ENCODE assay signal across 14 cellular contexts in genomic region chr2:241350878-241351639, GRCh38. TPM values are rescaled to one million over a fixed set of nuclear protein-coding genes. Genes with fewer than 3 reads are reported as not detected.
A peak's percentile ranks its signal among the peaks of the same experiment; 100 is the strongest.
DNase-seq lines count a peak whose midpoint lies in the region; ATAC-seq and TF ChIP-seq lines count a peak whose summit lies in the region.
"Had no signal": no experiment of that assay in that cellular context is flagged by ENCODE, and none has a peak within 500 bp of the region (broad histone marks: within the 10 kb centered on the region; RNA-seq: fewer than 3 reads in every experiment).

No MANE protein-coding gene starts in this region.

- no peak overlapping the region for H2BK20ac ChIP-seq in H9 (ENCODE audit: low read depth, low read length, poor library complexity, severe bottlenecking)

- H4K20me1 ChIP-seq in H9 (ENCODE audit: control insufficient read depth, insufficient read depth, insufficient read length): no peaks in the 10 kb centered on the region

- no peaks in the 10 kb centered on the region for H3K23me2 ChIP-seq in H9 (ENCODE audit: insufficient read length, low read depth, low read length, poor library complexity, severe bottlenecking)

- H3K9ac ChIP-seq in H9 (ENCODE audit: extremely low read depth, insufficient read length, low read length): no peak overlapping the region
- no peak overlapping the region for H3K9ac ChIP-seq in endodermal cell (ENCODE audit: extremely low read depth, low read length, poor library complexity, severe bottlenecking)
- H3K9ac ChIP-seq: parathyroid adenoma had no signal

- peaks cover 13 to 22% of the 10 kb centered on the region in 2 experiments for H3K4me1 Mint-ChIP-seq in H9
- H3K4me1 Mint-ChIP-seq in endodermal cell: peaks cover 22% of the 10 kb centered on the region
- H3K4me1 Mint-ChIP-seq in glutamatergic neuron (ENCODE audit: low read depth, unreplicated experiment): peaks cover 1% of the 10 kb centered on the region

- peak overlapping the region in 2 of 3 experiments; percentile 2 to 16; a peak in 2 of 7 replicates for H3K27ac Mint-ChIP-seq in H9
- peak overlapping the region; percentile 44 for H3K27ac Mint-ChIP-seq in endodermal cell
- no peak overlapping the region for H3K27ac Mint-ChIP-seq in glutamatergic neuron (ENCODE audit: unreplicated experiment)
- H3K27ac Mint-ChIP-seq: activated naive CD8-positive, alpha-beta T cell treated with anti-CD3 and anti-CD28 coated beads, Interleukin-2, amount 10 ng/mL, durations not matched to agents 7 days and 5 days had no signal

- H3K4me3 Mint-ChIP-seq in H9: no peak overlapping the region
- H3K4me3 Mint-ChIP-seq in endodermal cell: no peak overlapping the region
- no peak overlapping the region for H3K4me3 Mint-ChIP-seq in glutamatergic neuron (ENCODE audit: unreplicated experiment)
- H3K4me3 Mint-ChIP-seq: activated naive CD8-positive, alpha-beta T cell treated with anti-CD3 and anti-CD28 coated beads, Interleukin-2, amount 10 ng/mL, durations not matched to agents 7 days and 5 days had no signal

- H3K18ac ChIP-seq in H9 (ENCODE audit: insufficient read length, low read depth, low read length): no peak overlapping the region

- no peak for TF ChIP-seq CTCF in 22Rv1 (IDR thresholded peaks at IDR 0.05)
- TF ChIP-seq CTCF in H9 (conservative IDR thresholded peaks at IDR 0.05): no peak
- TF ChIP-seq CTCF in endodermal cell (conservative IDR thresholded peaks at IDR 0.05): no peak
- TF ChIP-seq CTCF in glutamatergic neuron (IDR thresholded peaks at IDR 0.05; ENCODE audit: partially characterized antibody, unreplicated experiment): no peak
- no peak for TF ChIP-seq CTCF in esophagus muscularis mucosa (IDR thresholded peaks at IDR 0.05)

- H3K36me3 ChIP-seq in endodermal cell (ENCODE audit: control insufficient read depth, insufficient read depth, low read length) (peaks cover 84% of the 10 kb centered on the region), muscle layer of duodenum (ENCODE audit: control insufficient read depth in 1 of 2, insufficient read depth in 2 of 2, low read length in 2 of 2) (peaks cover 56 to 69% of the 10 kb centered on the region in 2 donors), esophagus muscularis mucosa (peaks cover 66 to 88% (median 76%) of the 10 kb centered on the region in 4 donors)

- no peak overlapping the region for H3K4me2 ChIP-seq in H9 (ENCODE audit: insufficient read depth, insufficient read length, low read length)

- H3K27me3 ChIP-seq in H9 (ENCODE audit: insufficient read depth, low read length): no peaks in the 10 kb centered on the region
- H3K27me3 ChIP-seq in endodermal cell (ENCODE audit: control insufficient read depth, insufficient read depth, low read length, poor library complexity, severe bottlenecking): no peaks in the 10 kb centered on the region
- H3K27me3 ChIP-seq in muscle layer of duodenum (ENCODE audit: low read depth, low read length): no peaks in the 10 kb centered on the region
- no peaks in the 10 kb centered on the region for H3K27me3 ChIP-seq in esophagus muscularis mucosa

- no peaks in the 10 kb centered on the region for H3K9me3 ChIP-seq in H9 (ENCODE audit: control insufficient read depth, low read depth, low read length)
- H3K9me3 ChIP-seq in endodermal cell (ENCODE audit: control insufficient read depth, low read length): no peaks in the 10 kb centered on the region
- no peaks in the 10 kb centered on the region for H3K9me3 ChIP-seq in muscle layer of duodenum (ENCODE audit: control insufficient read depth in 1 of 2, low read length in 2 of 2)
- no peaks in the 10 kb centered on the region for H3K9me3 ChIP-seq in esophagus muscularis mucosa

- H3K79me2 ChIP-seq in H9 (ENCODE audit: insufficient read depth, low read length): no peaks in the 10 kb centered on the region
- H3K79me2 ChIP-seq: parathyroid adenoma had no signal

- H3K56ac ChIP-seq in H9 (ENCODE audit: insufficient read length, low read depth, low read length): no peak overlapping the region

- H3K9me3 Mint-ChIP-seq in H9 (no peaks in the 10 kb centered on the region), endodermal cell (no peaks in the 10 kb centered on the region), glutamatergic neuron (ENCODE audit: unreplicated experiment) (peaks cover 2% of the 10 kb centered on the region)
- H3K9me3 Mint-ChIP-seq: activated naive CD8-positive, alpha-beta T cell treated with anti-CD3 and anti-CD28 coated beads, Interleukin-2, amount 10 ng/mL, durations not matched to agents 7 days and 5 days had no signal

- H3K14ac ChIP-seq in H9 (ENCODE audit: insufficient read depth, low read length): no peak overlapping the region

- no peak overlapping the region for H4K91ac ChIP-seq in H9 (ENCODE audit: insufficient read length, low read depth, low read length)

- H2AK5ac ChIP-seq in H9 (ENCODE audit: insufficient read length, low read length): no peak overlapping the region

- no peak for TF ChIP-seq POLR2A in esophagus muscularis mucosa (IDR thresholded peaks at IDR 0.05; ENCODE audit: low read depth)

- DNase-seq in H9 (no peak), endodermal cell (no peak), glutamatergic neuron (no peak), hypothalamus (lab: John Stamatoyannopoulos, UW) (no peak), esophagus muscularis mucosa (ENCODE audit: extremely low spot score) (no peak)
- DNase-seq: activated naive CD8-positive, alpha-beta T cell treated with anti-CD3 and anti-CD28 coated beads, Interleukin-2, amount 10 ng/mL, durations not matched to agents 7 days and 5 days; central memory CD4-positive, alpha-beta T cell; NCI-H187; NCI-H510A treated with DMSO at 0.1 percent for 48 hours had no signal

- no peak overlapping the region for H2BK120ac ChIP-seq in H9 (ENCODE audit: low read depth, low read length, poor library complexity, severe bottlenecking)

- no peaks in the 10 kb centered on the region for H3K79me1 ChIP-seq in H9 (ENCODE audit: insufficient read depth, low read depth, low read length, poor library complexity, severe bottlenecking)

- H3K27me3 Mint-ChIP-seq in H9 (ENCODE audit: low read depth) (no peaks in the 10 kb centered on the region), endodermal cell (ENCODE audit: insufficient read depth) (no peaks in the 10 kb centered on the region), glutamatergic neuron (ENCODE audit: unreplicated experiment) (peaks cover 10% of the 10 kb centered on the region)
- H3K27me3 Mint-ChIP-seq: activated naive CD8-positive, alpha-beta T cell treated with anti-CD3 and anti-CD28 coated beads, Interleukin-2, amount 10 ng/mL, durations not matched to agents 7 days and 5 days had no signal

- H3K4me1 ChIP-seq in H9 (ENCODE audit: insufficient read depth, low read length) (no peaks in the 10 kb centered on the region), endodermal cell (ENCODE audit: control insufficient read depth, insufficient read depth, low read length) (peaks cover 8% of the 10 kb centered on the region), muscle layer of duodenum (ENCODE audit: control insufficient read depth in 1 of 2, insufficient read depth in 2 of 2, low read length in 2 of 2) (peaks cover 0 to 3% of the 10 kb centered on the region in 2 donors), esophagus muscularis mucosa (peaks cover 3 to 8% (median 6%) of the 10 kb centered on the region in 4 donors)

- no peak overlapping the region for H3T11ph ChIP-seq in H9 (ENCODE audit: low read length)

- H3K4ac ChIP-seq in H9 (ENCODE audit: low read depth, low read length): no peak overlapping the region

- WGBS in H9 (ENCODE audit: extremely low coverage, insufficient read length, low lambda C conversion rate): no CpG with 5 or more reads among the region's 9 CpGs
- 92 to 93% methylated on average over 7 to 9 of the region's 9 CpGs for WGBS in endodermal cell (ENCODE audit: insufficient coverage in 1 of 2, insufficient read length in 1 of 2), 2 experiments
- WGBS in esophagus muscularis mucosa: 91% methylated on average over 9 of the region's 9 CpGs

- peaks cover 34 to 80% (median 75%) of the 10 kb centered on the region in 3 experiments; a peak in 6 of 7 replicates for H3K36me3 Mint-ChIP-seq in H9 (ENCODE audit: insufficient read depth in 1 of 3, low read depth in 3 of 3)
- peaks cover 68% of the 10 kb centered on the region for H3K36me3 Mint-ChIP-seq in endodermal cell (ENCODE audit: low read depth)
- no peaks in the 10 kb centered on the region for H3K36me3 Mint-ChIP-seq in glutamatergic neuron (ENCODE audit: unreplicated experiment)

- H3K23ac ChIP-seq in H9 (ENCODE audit: insufficient read length, low read depth, low read length): no peak overlapping the region

- no peak for TF ChIP-seq EP300 in esophagus muscularis mucosa (IDR thresholded peaks at IDR 0.05)

- no peak overlapping the region for H2BK5ac ChIP-seq in H9 (ENCODE audit: insufficient read length, low read length)

- intact Hi-C loops in esophagus muscularis mucosa (cut with DNase I): loop anchor here (10.0 kb wide), 1 partner anchor 354 kb away; the partner anchor contains the start of gene ING5

- no peak overlapping the region for H4K5ac ChIP-seq in H9 (ENCODE audit: insufficient read length, low read depth, low read length)

- H3K4me3 ChIP-seq in endodermal cell (ENCODE audit: low read length): no peak overlapping the region
- no peak overlapping the region for H3K4me3 ChIP-seq in muscle layer of duodenum (ENCODE audit: low read depth in 1 of 2, low read length in 2 of 2)
- H3K4me3 ChIP-seq in esophagus muscularis mucosa: no peak overlapping the region

- ATAC-seq in HG03342 (IDR thresholded peaks at IDR 0.05; ENCODE audit: unreplicated experiment): no peak
- ATAC-seq: HCT116 had no signal

- peak overlapping the region; percentile 74 for H3K27ac ChIP-seq in 22Rv1
- no peak overlapping the region for H3K27ac ChIP-seq in H9 (ENCODE audit: insufficient read length, low read depth, low read length)
- no peak overlapping the region for H3K27ac ChIP-seq in endodermal cell (ENCODE audit: low read depth, low read length)
- peak overlapping the region; percentile 25 for H3K27ac ChIP-seq in muscle layer of duodenum (ENCODE audit: low read length)
- H3K27ac ChIP-seq in esophagus muscularis mucosa (replicated peaks in 1 of 4): no peak overlapping the region
- H3K27ac ChIP-seq: parathyroid adenoma had no signal

- H2AFZ ChIP-seq in H9 (ENCODE audit: low read length): no peak overlapping the region
- H2AFZ ChIP-seq: parathyroid adenoma had no signal

- no peak overlapping the region for H4K8ac ChIP-seq in H9 (replicated peaks; ENCODE audit: insufficient read length, low read depth, low read length)

- H2BK15ac ChIP-seq in H9 (ENCODE audit: low read depth, low read length): no peak overlapping the region

- H2BK12ac ChIP-seq in H9 (ENCODE audit: insufficient read length, low read depth, low read length): no peak overlapping the region

RNA-seq across cellular contexts. Expression of gene FARP2, which starts 5.0 kb away (rescaled TPM):
- total RNA-seq in H9 (2021): 31.0 and 33.9 TPM in 2 replicates
- 10 to 100 TPM; 36.4 to 51.4 TPM for total RNA-seq in endodermal cell
- 31.1 TPM for polyA plus RNA-seq in endodermal cell (2013, experiment 1 of 2)
- polyA plus RNA-seq in endodermal cell (2013, experiment 2 of 2): 31.1 TPM
- 67.7 TPM for total RNA-seq in glutamatergic neuron (ENCODE audit: unreplicated experiment)
- 10 to 100 TPM; 26.8 to 37.9 (median 30.2) TPM for total RNA-seq in esophagus muscularis mucosa

RNA-seq across cellular contexts. Expression of gene SEPTIN2, which starts 35.3 kb away (rescaled TPM):
- total RNA-seq in H9 (2021) (385 and 399 TPM in 2 replicates), endodermal cell (100 to 1,000 TPM; 365 to 380 TPM), glutamatergic neuron (ENCODE audit: unreplicated experiment) (302 TPM), esophagus muscularis mucosa (100 to 1,000 TPM; 272 to 335 (median 284) TPM)
- polyA plus RNA-seq in endodermal cell (2013, experiment 1 of 2): 409 TPM
- 399 TPM for polyA plus RNA-seq in endodermal cell (2013, experiment 2 of 2)

RNA-seq across cellular contexts. Expression of gene HDLBP, which starts 35.6 kb away (rescaled TPM):
- total RNA-seq in H9 (2021): 340 and 364 TPM in 2 replicates
- 100 to 1,000 TPM; 344 to 374 TPM for total RNA-seq in endodermal cell
- 216 TPM for polyA plus RNA-seq in endodermal cell (2013, experiment 1 of 2)
- polyA plus RNA-seq in endodermal cell (2013, experiment 2 of 2): 217 TPM
- total RNA-seq in glutamatergic neuron (ENCODE audit: unreplicated experiment): 216 TPM
- 100 to 1,000 TPM; 263 to 479 (median 304) TPM for total RNA-seq in esophagus muscularis mucosa

Comparison
In these comparisons a context has a peak if more than half of its experiments do, and no peak if none do; other contexts are left out.
1. H3K27ac ChIP-seq: peak in 22Rv1 (single experiment) and muscle layer of duodenum (single experiment); none in H9 (single experiment), endodermal cell (single experiment) and esophagus muscularis mucosa (0 of 4).